In genomic region chr22:43546186-43546585, GRCh38 we compare ENCODE assay signal across 21 cellular contexts.
"Had no signal": no experiment of that assay in that cellular context is flagged by ENCODE, and none has a peak within 500 bp of the region (broad histone marks: within the 10 kb centered on the region; RNA-seq: fewer than 3 reads in every experiment).

No MANE protein-coding gene starts in this region.

- H3K4me2 ChIP-seq: KMS-11 had no signal

- H3K9ac ChIP-seq: KMS-11 had no signal

- DNase-seq: IMR-90, NCI-H1092, NCI-H1105 treated with DMSO at 0.1 percent for 48 hours, NCI-H1417 treated with DMSO at 0.1 percent for 48 hours, NCI-H146, NCI-H1694 treated with DMSO at 0.1 percent for 48 hours, NCI-H1930, NCI-H2081, NCI-H2107, NCI-H2227 treated with DMSO at 0.1 percent for 48 hours, NCI-H524, NCI-H526 treated with DMSO at 0.1 percent for 48 hours, NCI-H748 treated with DMSO at 0.1 percent for 48 hours, Right ventricle myocardium superior, RPMI8226, SIG-M5 had no signal

- H3K27ac ChIP-seq: KMS-11, SJSA1, SK-N-MC had no signal

- H3K4me1 ChIP-seq: SJSA1 had no signal

- H3K36me3 ChIP-seq: SJSA1 had no signal

- ATAC-seq: HepG2, K562 had no signal

- H3K4me3 ChIP-seq: K562, SJSA1, SK-N-MC had no signal

- H3K9me3 ChIP-seq: SJSA1 had no signal
